17 cellular contexts compared by ENCODE assay signal in genomic region chr22:19423906-19424500, GRCh38. TPM values are rescaled to one million over a fixed set of nuclear protein-coding genes. Genes with fewer than 3 reads are reported as not detected.
A peak's percentile ranks its signal among the peaks of the same experiment; 100 is the strongest.
DNase-seq lines count a peak whose midpoint lies in the region; ATAC-seq, FAIRE-seq and TF ChIP-seq lines count a peak whose summit lies in the region.
"Had no signal": no experiment of that assay in that cellular context is flagged by ENCODE, and none has a peak within 500 bp of the region (broad histone marks: within the 10 kb centered on the region; RNA-seq: fewer than 3 reads in every experiment).

No MANE protein-coding gene starts in this region.

- POLR2A ChIA-PET in activated CD4-positive, alpha-beta memory T cell treated with anti-CD3 and anti-CD28 coated beads, Interleukin-2, amount 10 ng/mL, durations not matched to agents 7 days and 5 days (lab: Charles Lee): interaction anchor here (0.6 to 1.0 kb wide), 5 partner anchors 11 to 53 kb away, joined by 3 read pairs; no protein-coding TSS in a partner anchor
- POLR2A ChIA-PET in activated CD4-positive, alpha-beta memory T cell treated with anti-CD3 and anti-CD28 coated beads for 36 hours (lab: Charles Lee): no interaction called here
- POLR2A ChIA-PET in IMR-90 (lab: Charles Lee; ENCODE audit: unreplicated experiment): no interaction called here

- no peak overlapping the region for H2BK15ac ChIP-seq in IMR-90 (ENCODE audit: low read depth, low read length)

- peaks cover 44% of the 10 kb centered on the region for H3K36me3 Mint-ChIP-seq in activated CD4-positive, alpha-beta memory T cell treated with anti-CD3 and anti-CD28 coated beads, Interleukin-2, amount 10 ng/mL, durations not matched to agents 7 days and 5 days (ENCODE audit: low read depth)
- peaks cover 5% of the 10 kb centered on the region for H3K36me3 Mint-ChIP-seq in activated CD4-positive, alpha-beta memory T cell treated with anti-CD3 and anti-CD28 coated beads for 36 hours
- peaks cover 21% of the 10 kb centered on the region for H3K36me3 Mint-ChIP-seq in effector memory CD8-positive, alpha-beta T cell (ENCODE audit: insufficient read depth)

- no peaks in the 10 kb centered on the region for H3K9me3 Mint-ChIP-seq in activated CD4-positive, alpha-beta memory T cell treated with anti-CD3 and anti-CD28 coated beads, Interleukin-2, amount 10 ng/mL, durations not matched to agents 7 days and 5 days
- no peaks in the 10 kb centered on the region for H3K9me3 Mint-ChIP-seq in activated CD4-positive, alpha-beta memory T cell treated with anti-CD3 and anti-CD28 coated beads for 36 hours
- H3K9me3 Mint-ChIP-seq in effector memory CD8-positive, alpha-beta T cell: no peaks in the 10 kb centered on the region
- H3K9me3 Mint-ChIP-seq: activated B cell treated with CpG ODN at 0.5 μM for 24 hours had no signal

- H2AK9ac ChIP-seq in IMR-90 (replicated peaks; ENCODE audit: low read depth, low read length, poor library complexity): no peak overlapping the region

- H3K27me3 Mint-ChIP-seq in activated CD4-positive, alpha-beta memory T cell treated with anti-CD3 and anti-CD28 coated beads, Interleukin-2, amount 10 ng/mL, durations not matched to agents 7 days and 5 days: no peaks in the 10 kb centered on the region
- no peaks in the 10 kb centered on the region for H3K27me3 Mint-ChIP-seq in activated CD4-positive, alpha-beta memory T cell treated with anti-CD3 and anti-CD28 coated beads for 36 hours
- no peaks in the 10 kb centered on the region for H3K27me3 Mint-ChIP-seq in effector memory CD8-positive, alpha-beta T cell
- H3K27me3 Mint-ChIP-seq: activated B cell treated with CpG ODN at 0.5 μM for 24 hours had no signal

- H3K4me3 ChIP-seq in IMR-90 (ENCODE audit: insufficient read depth, low read depth, low read length) (no peak overlapping the region), small intestine (ENCODE audit: low read depth in 1 of 2, low read length in 2 of 2) (no peak overlapping the region), coronary artery (no peak overlapping the region), testis (no peak overlapping the region)
- H3K4me3 ChIP-seq: A549, BLaER1, colonic mucosa, lung, prostate gland, suprapubic skin had no signal

- H3K4me1 ChIP-seq in IMR-90 (ENCODE audit: control insufficient read depth, insufficient read depth, low read length) (peaks cover 5% of the 10 kb centered on the region; the same call in 1 of the 2 replicates), small intestine (ENCODE audit: control insufficient read depth in 2 of 2, insufficient read depth in 1 of 2, low read depth in 1 of 2, low read length in 1 of 2) (peaks cover 2 to 8% of the 10 kb centered on the region in 2 donors), testis (no peaks in the 10 kb centered on the region)
- H3K4me1 ChIP-seq: A549, colonic mucosa, prostate gland had no signal

- ATAC-seq in IMR-90 (ENCODE audit: low read depth): no peak
- ATAC-seq in effector memory CD8-positive, alpha-beta T cell (replicated peaks): no peak
- ATAC-seq: A549 had no signal

- no peak overlapping the region for H4K8ac ChIP-seq in IMR-90 (ENCODE audit: low read depth in 2 of 2, low read length in 2 of 2)

- no TSS peak for BruUV-seq in IMR-90 (replicated peaks; lab: Mats Ljungman, UMichigan)

- H2AK5ac ChIP-seq in IMR-90 (ENCODE audit: low read depth, low read length): no peak overlapping the region

- no peak overlapping the region for H3K9ac ChIP-seq in IMR-90 (ENCODE audit: low read depth, low read length)
- H3K9ac ChIP-seq: BLaER1 had no signal

- H2BK20ac ChIP-seq in IMR-90 (ENCODE audit: low read depth, low read length): no peak overlapping the region

- H3K56ac ChIP-seq in IMR-90 (ENCODE audit: extremely low read depth, insufficient read depth, low read length): no peak overlapping the region

- no peak overlapping the region for H2AFZ ChIP-seq in IMR-90 (replicated peaks; ENCODE audit: low read length, poor library complexity)

- in situ Hi-C loops in IMR-90 (cut with MboI; ENCODE audit: low sequenced_read_pairs): no loop called here

- peaks cover 87% of the 10 kb centered on the region for H3K4me1 Mint-ChIP-seq in activated CD4-positive, alpha-beta memory T cell treated with anti-CD3 and anti-CD28 coated beads, Interleukin-2, amount 10 ng/mL, durations not matched to agents 7 days and 5 days
- peaks cover 76% of the 10 kb centered on the region for H3K4me1 Mint-ChIP-seq in activated CD4-positive, alpha-beta memory T cell treated with anti-CD3 and anti-CD28 coated beads for 36 hours (ENCODE audit: low read depth)
- H3K4me1 Mint-ChIP-seq in effector memory CD8-positive, alpha-beta T cell (ENCODE audit: low read depth in 2 of 2): peaks cover 63 to 87% of the 10 kb centered on the region in 2 donors

- H3K9me3 ChIP-seq in IMR-90 (ENCODE audit: control insufficient read depth, insufficient read depth, low read length) (no peaks in the 10 kb centered on the region), small intestine (ENCODE audit: control insufficient read depth, low read depth) (no peaks in the 10 kb centered on the region), testis (no peaks in the 10 kb centered on the region)
- H3K9me3 ChIP-seq: A549, BLaER1, colonic mucosa, prostate gland, suprapubic skin had no signal

- H2BK120ac ChIP-seq in IMR-90 (ENCODE audit: low read depth, low read length): no peak overlapping the region

- H3K4me2 ChIP-seq in IMR-90 (ENCODE audit: low read depth, low read length): no peak overlapping the region
- H3K4me2 ChIP-seq: A549, BLaER1 had no signal

- H3K27ac ChIP-seq in IMR-90 (ENCODE audit: insufficient read depth, low read length) (no peak overlapping the region), small intestine (ENCODE audit: low read depth in 1 of 2, low read length in 1 of 2) (no peak overlapping the region), coronary artery (no peak overlapping the region), testis (no peak overlapping the region)
- H3K27ac ChIP-seq: A549, BLaER1, colonic mucosa, prostate gland, suprapubic skin had no signal

- peaks cover 82% of the 10 kb centered on the region for H4K20me1 ChIP-seq in IMR-90 (ENCODE audit: insufficient read depth, low read length)

- peaks cover 41% of the 10 kb centered on the region for H3K9me1 ChIP-seq in IMR-90 (ENCODE audit: insufficient read depth, low read length)

- TF ChIP-seq CTCF in IMR-90 (conservative IDR thresholded peaks at IDR 0.05; ENCODE audit: low read depth, low read length): no peak
- no peak for TF ChIP-seq CTCF in coronary artery (IDR thresholded peaks at IDR 0.05)
- no peak for TF ChIP-seq CTCF in testis (IDR thresholded peaks at IDR 0.05)

- H3K79me1 ChIP-seq in IMR-90 (ENCODE audit: low read depth in 1 of 2, low read length in 2 of 2): peaks cover 20 to 87% of the 10 kb centered on the region in 2 experiments

- intact Hi-C loops in activated CD4-positive, alpha-beta memory T cell treated with anti-CD3 and anti-CD28 coated beads for 36 hours (cut with micrococcal nuclease): no loop called here
- intact Hi-C loops in IMR-90 (cut with micrococcal nuclease) (loop anchor here (10.0 kb wide), 1 partner anchor 129 kb away; the partner anchor contains the start of gene CLTCL1), testis (cut with DNase I; ENCODE audit: low total_unique reads) (no loop called here)

- no peak overlapping the region for H3K4me3 Mint-ChIP-seq in activated CD4-positive, alpha-beta memory T cell treated with anti-CD3 and anti-CD28 coated beads, Interleukin-2, amount 10 ng/mL, durations not matched to agents 7 days and 5 days
- H3K4me3 Mint-ChIP-seq in activated CD4-positive, alpha-beta memory T cell treated with anti-CD3 and anti-CD28 coated beads for 36 hours: no peak overlapping the region
- peak overlapping the region in 1 of 2 donors; percentile 51 for H3K4me3 Mint-ChIP-seq in effector memory CD8-positive, alpha-beta T cell
- H3K4me3 Mint-ChIP-seq: activated B cell treated with CpG ODN at 0.5 μM for 24 hours had no signal

- no peak overlapping the region for H3K4ac ChIP-seq in IMR-90 (ENCODE audit: low read depth, low read length)

- H3K14ac ChIP-seq in IMR-90 (replicated peaks; ENCODE audit: low read depth, low read length): no peak overlapping the region

- CTCF ChIA-PET in activated CD4-positive, alpha-beta memory T cell treated with anti-CD3 and anti-CD28 coated beads, Interleukin-2, amount 10 ng/mL, durations not matched to agents 7 days and 5 days (lab: Charles Lee): no interaction called here
- CTCF ChIA-PET in activated CD4-positive, alpha-beta memory T cell treated with anti-CD3 and anti-CD28 coated beads for 36 hours (lab: Charles Lee): no interaction called here
- CTCF ChIA-PET in IMR-90 (lab: Yijun Ruan, JAX): no interaction called here

- no peak overlapping the region for H4K5ac ChIP-seq in IMR-90 (ENCODE audit: low read depth, low read length)

- peak overlapping the region; percentile 42 for H3K27ac Mint-ChIP-seq in activated CD4-positive, alpha-beta memory T cell treated with anti-CD3 and anti-CD28 coated beads, Interleukin-2, amount 10 ng/mL, durations not matched to agents 7 days and 5 days
- no peak overlapping the region for H3K27ac Mint-ChIP-seq in activated CD4-positive, alpha-beta memory T cell treated with anti-CD3 and anti-CD28 coated beads for 36 hours
- peak overlapping the region; percentile 95 to 96 for H3K27ac Mint-ChIP-seq in effector memory CD8-positive, alpha-beta T cell
- H3K27ac Mint-ChIP-seq: activated B cell treated with CpG ODN at 0.5 μM for 24 hours had no signal

- H3K36me3 ChIP-seq in IMR-90 (ENCODE audit: control insufficient read depth, insufficient read depth, low read length) (no peaks in the 10 kb centered on the region), small intestine (ENCODE audit: control insufficient read depth in 2 of 2, insufficient read depth in 2 of 2, low read length in 2 of 2) (no peaks in the 10 kb centered on the region), testis (ENCODE audit: low read depth, missing control alignments) (no peaks in the 10 kb centered on the region)
- H3K36me3 ChIP-seq: colonic mucosa, prostate gland, suprapubic skin had no signal

- H2BK5ac ChIP-seq in IMR-90 (ENCODE audit: low read depth, low read length, poor library complexity, severe bottlenecking): no peak overlapping the region

- WGBS in IMR-90 (ENCODE audit: extremely low coverage in 2 of 2, insufficient read length in 1 of 2), 2 experiments: no CpG with 5 or more reads among the region's 3 CpGs
- 48 to 77% (median 69%) methylated on average over 3 of the region's 3 CpGs for WGBS in small intestine, 3 donors
- 94 to 100% methylated on average over 3 of the region's 3 CpGs for whole genome bisulfite sequencing in testis, 2 donors

- no peak overlapping the region for H3K23ac ChIP-seq in IMR-90 (ENCODE audit: low read depth, low read length)

- no peak for DNase-seq in activated CD4-positive, alpha-beta memory T cell treated with anti-CD3 and anti-CD28 coated beads, Interleukin-2, amount 10 ng/mL, durations not matched to agents 7 days and 5 days
- DNase-seq in activated CD4-positive, alpha-beta memory T cell treated with anti-CD3 and anti-CD28 coated beads for 36 hours: no peak
- DNase-seq in IMR-90 (no peak), small intestine (peak; percentile 11), coronary artery (ENCODE audit: low spot score) (no peak), GM19240 (ENCODE audit: insufficient read length, low spot score) (no peak), testis (no peak)
- no peak for DNase-seq in effector memory CD8-positive, alpha-beta T cell
- DNase-seq: activated B cell treated with CpG ODN at 0.5 μM for 24 hours, colonic mucosa, NCI-H1436 treated with DMSO at 0.1 percent for 48 hours, NCI-H2171 had no signal

- dilution Hi-C loops in IMR-90 (cut with HindIII; ENCODE audit: low sequenced_read_pairs, unreplicated experiment): no loop called here

- no peak overlapping the region for H3K18ac ChIP-seq in IMR-90 (ENCODE audit: low read depth, low read length)

- no peak for FAIRE-seq in small intestine (lab: Jason Lieb, UNC)
- FAIRE-seq: A549 had no signal

- TF ChIP-seq POLR2A in IMR-90 (IDR thresholded peaks at IDR 0.05; ENCODE audit: low read depth, low read length): no peak
- no peak for TF ChIP-seq POLR2A in testis (IDR thresholded peaks at IDR 0.05)

- no peak for TF ChIP-seq RAD21 in IMR-90 (IDR thresholded peaks at IDR 0.05; ENCODE audit: low read length)

- H4K91ac ChIP-seq in IMR-90 (ENCODE audit: insufficient read depth, low read depth, low read length): no peak overlapping the region

- H3K27me3 ChIP-seq in IMR-90 (ENCODE audit: control insufficient read depth, insufficient read depth, low read length) (no peaks in the 10 kb centered on the region), small intestine (ENCODE audit: control insufficient read depth in 2 of 2, insufficient read depth in 2 of 2, low read length in 2 of 2) (no peaks in the 10 kb centered on the region), testis (no peaks in the 10 kb centered on the region)
- H3K27me3 ChIP-seq: BLaER1, colonic mucosa, suprapubic skin had no signal

RNA-seq across cellular contexts. Expression of gene HIRA, which starts 7.5 kb away (rescaled TPM):
- 10 to 100 TPM; 52.0 to 52.8 TPM for total RNA-seq in activated CD4-positive, alpha-beta memory T cell treated with anti-CD3 and anti-CD28 coated beads, Interleukin-2, amount 10 ng/mL, durations not matched to agents 7 days and 5 days
- total RNA-seq in activated CD4-positive, alpha-beta memory T cell treated with anti-CD3 and anti-CD28 coated beads for 36 hours: 10 to 100 TPM; 28.3 to 30.6 TPM
- 13.9 and 14.5 TPM in 2 replicates for total RNA-seq in IMR-90 (2012; rRNA removed)
- polyA plus RNA-seq in IMR-90 (2012; rRNA removed): 22.6 and 24.2 TPM in 2 replicates
- polyA plus RNA-seq in IMR-90 (2012; cell fraction: cytosol; rRNA removed): 13.5 and 19.1 TPM in 2 replicates
- polyA plus RNA-seq in IMR-90 (2012; cell fraction: nucleus; rRNA removed; ENCODE audit: low replicate concordance): 20.6 and 27.4 TPM in 2 replicates
- polyA plus RNA-seq in small intestine: 10 to 100 TPM; 15.7 to 25.8 (median 16.8) TPM
- 10 to 100 TPM; 21.8 to 25.7 TPM for total RNA-seq in testis
- 17.7 TPM for polyA plus RNA-seq in testis (ENCODE audit: insufficient read depth, low read depth, low replicate concordance)

RNA-seq across cellular contexts. Expression of gene MRPL40, which starts 8.3 kb away (rescaled TPM):
- total RNA-seq in activated CD4-positive, alpha-beta memory T cell treated with anti-CD3 and anti-CD28 coated beads, Interleukin-2, amount 10 ng/mL, durations not matched to agents 7 days and 5 days: 10 to 100 TPM; 22.4 to 24.6 TPM
- total RNA-seq in activated CD4-positive, alpha-beta memory T cell treated with anti-CD3 and anti-CD28 coated beads for 36 hours: 10 to 100 TPM; 36.5 to 38.5 TPM
- total RNA-seq in IMR-90 (2012; rRNA removed): 37.5 and 48.9 TPM in 2 replicates
- 36.7 and 38.0 TPM in 2 replicates for polyA plus RNA-seq in IMR-90 (2012; rRNA removed)
- 11.3 and 15.3 TPM in 2 replicates for polyA plus RNA-seq in IMR-90 (2012; cell fraction: cytosol; rRNA removed)
- polyA plus RNA-seq in IMR-90 (2012; cell fraction: nucleus; rRNA removed; ENCODE audit: low replicate concordance): 3.0 and 12.5 TPM in 2 replicates
- polyA plus RNA-seq in small intestine: 10 to 100 TPM; 25.2 to 33.5 (median 27.3) TPM
- 10 to 100 TPM; 28.9 to 29.2 TPM for total RNA-seq in testis
- polyA plus RNA-seq in testis (ENCODE audit: insufficient read depth, low read depth, low replicate concordance): 53.8 TPM

RNA-seq across cellular contexts. Expression of gene C22orf39, which starts 23.5 kb away (rescaled TPM):
- total RNA-seq in activated CD4-positive, alpha-beta memory T cell treated with anti-CD3 and anti-CD28 coated beads, Interleukin-2, amount 10 ng/mL, durations not matched to agents 7 days and 5 days: 10 to 100 TPM; 31.8 to 32.9 TPM
- 10 to 100 TPM; 23.3 to 23.5 TPM for total RNA-seq in activated CD4-positive, alpha-beta memory T cell treated with anti-CD3 and anti-CD28 coated beads for 36 hours
- total RNA-seq in IMR-90 (2012; rRNA removed): 8.2 and 9.2 TPM in 2 replicates
- 8.9 and 10.2 TPM in 2 replicates for polyA plus RNA-seq in IMR-90 (2012; rRNA removed)
- polyA plus RNA-seq in IMR-90 (2012; cell fraction: cytosol; rRNA removed): 11.9 and 14.7 TPM in 2 replicates
- 7.8 and 8.0 TPM in 2 replicates for polyA plus RNA-seq in IMR-90 (2012; cell fraction: nucleus; rRNA removed; ENCODE audit: low replicate concordance)
- polyA plus RNA-seq in small intestine: 10 to 100 TPM; 28.6 to 32.2 (median 29.5) TPM
- total RNA-seq in testis: 10 to 100 TPM; 60.9 to 64.1 TPM
- 38.7 TPM for polyA plus RNA-seq in testis (ENCODE audit: insufficient read depth, low read depth, low replicate concordance)

RNA-seq across cellular contexts. Expression of gene UFD1, which starts 55.0 kb away (rescaled TPM):
- total RNA-seq in activated CD4-positive, alpha-beta memory T cell treated with anti-CD3 and anti-CD28 coated beads, Interleukin-2, amount 10 ng/mL, durations not matched to agents 7 days and 5 days: 10 to 100 TPM; 62.1 to 65.6 TPM
- 10 to 100 TPM; 85.3 to 91.1 TPM for total RNA-seq in activated CD4-positive, alpha-beta memory T cell treated with anti-CD3 and anti-CD28 coated beads for 36 hours
- 138 and 152 TPM in 2 replicates for total RNA-seq in IMR-90 (2012; rRNA removed)
- 149 and 153 TPM in 2 replicates for polyA plus RNA-seq in IMR-90 (2012; rRNA removed)
- polyA plus RNA-seq in IMR-90 (2012; cell fraction: cytosol; rRNA removed): 92.0 and 129 TPM in 2 replicates
- 67.8 and 81.3 TPM in 2 replicates for polyA plus RNA-seq in IMR-90 (2012; cell fraction: nucleus; rRNA removed; ENCODE audit: low replicate concordance)
- polyA plus RNA-seq in small intestine: 100 to 1,000 TPM in 1 of 3 donors, 10 to 100 TPM in 2; 79.6 to 112 (median 83.2) TPM
- total RNA-seq in testis: 10 to 100 TPM; 46.1 to 54.5 TPM
- 86.6 TPM for polyA plus RNA-seq in testis (ENCODE audit: insufficient read depth, low read depth, low replicate concordance)

RNA-seq across cellular contexts. Expression of gene CDC45, which starts 55.7 kb away (rescaled TPM):
- total RNA-seq in activated CD4-positive, alpha-beta memory T cell treated with anti-CD3 and anti-CD28 coated beads, Interleukin-2, amount 10 ng/mL, durations not matched to agents 7 days and 5 days: 10 to 100 TPM; 53.2 to 56.2 TPM
- total RNA-seq in activated CD4-positive, alpha-beta memory T cell treated with anti-CD3 and anti-CD28 coated beads for 36 hours: 100 to 1,000 TPM; 122 to 130 TPM
- total RNA-seq in IMR-90 (2012; rRNA removed): 37.5 and 44.6 TPM in 2 replicates
- 20.0 and 22.7 TPM in 2 replicates for polyA plus RNA-seq in IMR-90 (2012; rRNA removed)
- polyA plus RNA-seq in IMR-90 (2012; cell fraction: cytosol; rRNA removed): 7.7 and 9.1 TPM in 2 replicates
- polyA plus RNA-seq in IMR-90 (2012; cell fraction: nucleus; rRNA removed; ENCODE audit: low replicate concordance): 24.8 and 25.7 TPM in 2 replicates
- polyA plus RNA-seq in small intestine: 10 to 100 TPM in 1 of 3 donors, 1 to 10 TPM in 2; 2.2 to 13.8 (median 2.2) TPM
- 10 to 100 TPM; 38.8 to 43.7 TPM for total RNA-seq in testis
- polyA plus RNA-seq in testis (ENCODE audit: insufficient read depth, low read depth, low replicate concordance): 47.2 TPM
